ENCODE assay signal across 24 cellular contexts in the genomic region with DNA sequence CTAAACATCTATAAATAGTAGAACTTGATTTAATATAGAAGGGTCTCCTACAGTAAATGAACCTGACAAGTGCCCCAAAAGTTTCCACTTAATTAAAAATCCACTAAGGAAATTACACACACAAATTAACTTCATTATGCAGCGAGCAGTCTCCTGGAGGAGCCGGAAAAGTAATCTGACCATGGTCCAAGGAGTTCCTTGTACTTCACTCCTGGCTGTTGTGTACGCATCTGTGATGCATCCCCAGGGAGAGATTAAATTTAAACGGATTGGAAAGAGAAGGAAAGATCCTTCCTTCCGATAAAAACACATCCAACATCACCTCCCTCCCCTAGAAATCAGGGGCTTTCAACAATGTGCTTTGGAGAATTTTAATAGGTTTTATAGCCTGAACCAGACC.
DNase-seq lines count a peak whose midpoint lies in the region; ATAC-seq and TF ChIP-seq lines count a peak whose summit lies in the region.
"Had no signal": no experiment of that assay in that cellular context is flagged by ENCODE, and none has a peak within 500 bp of the region (broad histone marks: within the 10 kb centered on the region; RNA-seq: fewer than 3 reads in every experiment).

No MANE protein-coding gene starts in this region.

- no peaks in the 10 kb centered on the region for H3K9me3 Mint-ChIP-seq in activated naive CD4-positive, alpha-beta T cell treated with anti-CD3 and anti-CD28 coated beads, Interleukin-2, amount 50 U/mL, for 24 hours
- H3K9me3 Mint-ChIP-seq: GM23338 had no signal

- WGBS in esophagus muscularis mucosa: 68% methylated on average over 5 of the region's 5 CpGs

- no peak for ATAC-seq in omental fat pad (ENCODE audit: low FRiP score)
- no peak for ATAC-seq in mucosa of descending colon
- ATAC-seq: GM12878, GM23338, SK-N-SH treated with all-trans-retinoic acid at 6 μM for 48 hours had no signal

- DNase-seq in activated naive CD4-positive, alpha-beta T cell treated with anti-CD3 and anti-CD28 coated beads, Interleukin-2, amount 50 U/mL, for 16 hours: no peak
- DNase-seq in NCI-H524 treated with DMSO at 0.1 percent for 48 hours (lab: John Stamatoyannopoulos, UW): peak; percentile 5
- DNase-seq in esophagus muscularis mucosa (ENCODE audit: extremely low spot score): peak; percentile 45
- DNase-seq in activated gamma-delta T cell (lab: John Stamatoyannopoulos, UW): no peak
- no peak for DNase-seq in omental fat pad (ENCODE audit: low spot score)
- DNase-seq in NCI-H2029 (lab: John Stamatoyannopoulos, UW): no peak
- no peak for DNase-seq in mucosa of descending colon
- DNase-seq: 8988T; CD4-positive, CD25-positive, alpha-beta regulatory T cell; DMS79; EL; GDM1; IMR-90; KG1; MG63; NCI-H1105 treated with DMSO at 0.1 percent for 48 hours; NCI-H1694; NCI-H2081; NCI-H446 had no signal

- H3K27me3 ChIP-seq in esophagus muscularis mucosa: no peaks in the 10 kb centered on the region
- H3K27me3 ChIP-seq: MG63 had no signal

- H3K27me3 Mint-ChIP-seq in activated naive CD4-positive, alpha-beta T cell treated with anti-CD3 and anti-CD28 coated beads, Interleukin-2, amount 50 U/mL, for 24 hours: no peaks in the 10 kb centered on the region
- H3K27me3 Mint-ChIP-seq: CD4-positive, CD25-positive, alpha-beta regulatory T cell had no signal

- H3K36me3 ChIP-seq in esophagus muscularis mucosa: no peaks in the 10 kb centered on the region
- no peaks in the 10 kb centered on the region for H3K36me3 ChIP-seq in mucosa of descending colon (ENCODE audit: low read depth)
- H3K36me3 ChIP-seq: HAP-1, MG63 had no signal

- no peak for TF ChIP-seq CTCF in esophagus muscularis mucosa (IDR thresholded peaks at IDR 0.05)
- no peak for TF ChIP-seq CTCF in omental fat pad (IDR thresholded peaks at IDR 0.05)
- TF ChIP-seq CTCF in mucosa of descending colon (IDR thresholded peaks at IDR 0.05): no peak

- no peak for TF ChIP-seq POLR2A in esophagus muscularis mucosa (IDR thresholded peaks at IDR 0.05; ENCODE audit: low read depth)

- no peak for TF ChIP-seq EP300 in esophagus muscularis mucosa (IDR thresholded peaks at IDR 0.05)

- no peaks in the 10 kb centered on the region for H3K36me3 Mint-ChIP-seq in activated naive CD4-positive, alpha-beta T cell treated with anti-CD3 and anti-CD28 coated beads, Interleukin-2, amount 50 U/mL, for 24 hours
- H3K36me3 Mint-ChIP-seq: CD4-positive, CD25-positive, alpha-beta regulatory T cell had no signal

- intact Hi-C loops in esophagus muscularis mucosa (cut with DNase I): loop anchor here (5.0 to 10.0 kb wide), 2 partner anchors 83 to 205 kb away; no protein-coding TSS in a partner anchor
- intact Hi-C loops in mucosa of descending colon (cut with DNase I, micrococcal nuclease): loop anchor here in 1 of 2 donors (10.0 kb wide), 1 partner anchor 85 kb away; a partner anchor contains a TSS

- H3K4me3 ChIP-seq in esophagus muscularis mucosa: no peak overlapping the region
- no peak overlapping the region for H3K4me3 ChIP-seq in mucosa of descending colon
- H3K4me3 ChIP-seq: GM12878, GM23338, HAP-1, MG63 had no signal

- peak overlapping the region; percentile 41 for H3K27ac Mint-ChIP-seq in activated naive CD4-positive, alpha-beta T cell treated with anti-CD3 and anti-CD28 coated beads, Interleukin-2, amount 50 U/mL, for 24 hours
- H3K27ac Mint-ChIP-seq: CD4-positive, CD25-positive, alpha-beta regulatory T cell; GM23338 had no signal

- no peaks in the 10 kb centered on the region for H3K4me1 Mint-ChIP-seq in activated naive CD4-positive, alpha-beta T cell treated with anti-CD3 and anti-CD28 coated beads, Interleukin-2, amount 50 U/mL, for 24 hours
- H3K4me1 Mint-ChIP-seq: CD4-positive, CD25-positive, alpha-beta regulatory T cell had no signal

- no peaks in the 10 kb centered on the region for H3K9me3 ChIP-seq in esophagus muscularis mucosa
- no peaks in the 10 kb centered on the region for H3K9me3 ChIP-seq in mucosa of descending colon
- H3K9me3 ChIP-seq: HAP-1, MG63 had no signal

- no peak overlapping the region for H3K4me3 Mint-ChIP-seq in activated naive CD4-positive, alpha-beta T cell treated with anti-CD3 and anti-CD28 coated beads, Interleukin-2, amount 50 U/mL, for 24 hours
- H3K4me3 Mint-ChIP-seq: CD4-positive, CD25-positive, alpha-beta regulatory T cell; GM23338 had no signal

- no peak overlapping the region for H3K27ac ChIP-seq in esophagus muscularis mucosa (replicated peaks in 1 of 4)

- H3K4me1 ChIP-seq in esophagus muscularis mucosa: peaks cover 30 to 85% (median 67%) of the 10 kb centered on the region in 4 donors
- H3K4me1 ChIP-seq in mucosa of descending colon (ENCODE audit: low read depth): peaks cover 10% of the 10 kb centered on the region

Comparison
In these comparisons a context has a peak if more than half of its experiments do, and no peak if none do; other contexts are left out.
1. DNase-seq: peak in NCI-H524 treated with DMSO at 0.1 percent for 48 hours (single experiment) and esophagus muscularis mucosa (single experiment); none in activated naive CD4-positive, alpha-beta T cell treated with anti-CD3 and anti-CD28 coated beads, Interleukin-2, amount 50 U/mL, for 16 hours (single experiment), activated gamma-delta T cell (single experiment), omental fat pad (single experiment), NCI-H2029 (single experiment) and mucosa of descending colon (0 of 3).